12 cellular contexts compared by ENCODE assay signal in the genomic region with DNA sequence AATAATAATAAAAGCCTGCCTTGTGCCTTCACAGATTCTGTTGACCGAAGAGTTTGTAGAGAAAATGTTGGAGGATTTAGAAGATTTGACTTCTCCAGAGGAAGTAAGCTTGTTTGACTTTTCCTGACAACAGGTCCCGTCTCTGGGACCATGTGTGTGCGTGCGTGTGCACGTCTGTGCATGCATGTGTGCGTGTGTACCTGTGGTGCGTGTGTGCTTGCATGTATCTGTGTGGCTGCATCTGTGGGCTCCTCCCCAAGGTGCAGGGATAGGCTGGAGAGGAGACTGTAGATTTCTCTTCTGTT. TPM values are rescaled to one million over a fixed set of nuclear protein-coding genes. Genes with fewer than 3 reads are reported as not detected.
DNase-seq lines count a peak whose midpoint lies in the region; ATAC-seq and TF ChIP-seq lines count a peak whose summit lies in the region.
"Had no signal": no experiment of that assay in that cellular context is flagged by ENCODE, and none has a peak within 500 bp of the region (broad histone marks: within the 10 kb centered on the region; RNA-seq: fewer than 3 reads in every experiment).

No MANE protein-coding gene starts in this region.

- POLR2A ChIA-PET in WTC11 (lab: Charles Lee): interaction anchor here (1.3 to 2.9 kb wide), 3 partner anchors 15 to 23 kb away, joined by 5 to 22 read pairs (median 17); a partner anchor contains a TSS

- DNase-seq in WTC11 (ENCODE audit: low spot score) (no peak), right cardiac atrium (peak in 2 of 3 donors; percentile 1 to 64), prostate gland (ENCODE audit: low spot score) (no peak), NCI-H2029 treated with DMSO at 0.1 percent for 48 hours (lab: John Stamatoyannopoulos, UW) (no peak), T-helper 2 cell (no peak), NCI-H748 treated with DMSO at 0.1 percent for 48 hours (lab: John Stamatoyannopoulos, UW) (no peak)
- DNase-seq: activated T-cell treated with anti-CD3 and anti-CD28 coated beads, Interleukin-2, amount 50 U/mL, for 72 hours; stimulated activated CD4-positive, alpha-beta T cell treated with anti-CD3 and anti-CD28 coated beads, Interleukin-1b, Interleukin-23, amount 100 ng/mL, for 48 hours had no signal

- peaks cover 0 to 33% (median 17%) of the 10 kb centered on the region in 11 experiments; a peak in 13 of 22 replicates for H3K36me3 ChIP-seq in BLaER1 treated with 17β-estradiol and CSF1 and Interleukin-3, amounts not matched to agents 10 nM and 100 nM
- no peaks in the 10 kb centered on the region for H3K36me3 ChIP-seq in prostate gland

- H3K9me3 Mint-ChIP-seq in WTC11: no peaks in the 10 kb centered on the region
- H3K9me3 Mint-ChIP-seq: activated T-cell treated with anti-CD3 and anti-CD28 coated beads, Interleukin-2, amount 50 U/mL, for 72 hours; IgD-negative memory B cell; T-helper 2 cell treated with Interferon-gamma antibody and Interleukin-4, amounts not matched to agents 5 μg/mL and 100 μg/mL, for 36 hours had no signal

- no peaks in the 10 kb centered on the region for H3K27me3 ChIP-seq in BLaER1 treated with 17β-estradiol and CSF1 and Interleukin-3, amounts not matched to agents 10 nM and 100 nM
- H3K27me3 ChIP-seq in right cardiac atrium (ENCODE audit: control insufficient read depth, insufficient read depth) (no peaks in the 10 kb centered on the region), prostate gland (replicated peaks; ENCODE audit: insufficient read depth) (no peaks in the 10 kb centered on the region)

- CTCF ChIA-PET in WTC11 (lab: Charles Lee): interaction anchor here (0.8 to 5.1 kb wide), 9 partner anchors 8 to 87 kb away, joined by 3 to 45 read pairs (median 6); a partner anchor contains a TSS

- peak overlapping the region; percentile 92 for H3K27ac Mint-ChIP-seq in WTC11
- H3K27ac Mint-ChIP-seq: activated T-cell treated with anti-CD3 and anti-CD28 coated beads, Interleukin-2, amount 50 U/mL, for 72 hours had no signal

- peaks cover 0 to 15% (median 3%) of the 10 kb centered on the region in 11 experiments; a peak in 6 of 22 replicates for H3K9me3 ChIP-seq in BLaER1 treated with 17β-estradiol and CSF1 and Interleukin-3, amounts not matched to agents 10 nM and 100 nM (replicated peaks in 1 of 11)
- H3K9me3 ChIP-seq in right cardiac atrium (ENCODE audit: control insufficient read depth, low read length) (no peaks in the 10 kb centered on the region), prostate gland (no peaks in the 10 kb centered on the region)

- no peaks in the 10 kb centered on the region for H4K20me1 ChIP-seq in BLaER1 treated with 17β-estradiol and CSF1 and Interleukin-3, amounts not matched to agents 10 nM and 100 nM

- peak overlapping the region in 4 of 11 experiments; percentile 0 to 56 (median 48); a peak in 5 of 22 replicates for H3K27ac ChIP-seq in BLaER1 treated with 17β-estradiol and CSF1 and Interleukin-3, amounts not matched to agents 10 nM and 100 nM
- H3K27ac ChIP-seq in right cardiac atrium (ENCODE audit: low read length): peak overlapping the region; percentile 82
- peak overlapping the region; percentile 64 to 73 for H3K27ac ChIP-seq in prostate gland

- no peak for TF ChIP-seq POLR2A in prostate gland (IDR thresholded peaks at IDR 0.05)

- 87% methylated on average over 7 of the region's 7 CpGs for WGBS in right cardiac atrium
- WGBS in prostate gland: 85% methylated on average over 7 of the region's 7 CpGs

- no peak overlapping the region for H3K4me3 Mint-ChIP-seq in WTC11
- H3K4me3 Mint-ChIP-seq: activated T-cell treated with anti-CD3 and anti-CD28 coated beads, Interleukin-2, amount 50 U/mL, for 72 hours; IgD-negative memory B cell; T-helper 2 cell treated with Interferon-gamma antibody and Interleukin-4, amounts not matched to agents 5 μg/mL and 100 μg/mL, for 36 hours had no signal

- 0 out of 22 replicates have a peak overlapping the region, but pooled peaks of 1 of the 11 experiments have one; percentile 12 for H3K9ac ChIP-seq in BLaER1 treated with 17β-estradiol and CSF1 and Interleukin-3, amounts not matched to agents 10 nM and 100 nM

- TF ChIP-seq CTCF in WTC11 (IDR thresholded peaks at IDR 0.05) (no peak), prostate gland (IDR thresholded peaks at IDR 0.05) (no peak)

- peaks cover 79 to 96% (median 90%) of the 10 kb centered on the region in 10 experiments for H3K4me1 ChIP-seq in BLaER1 treated with 17β-estradiol and CSF1 and Interleukin-3, amounts not matched to agents 10 nM and 100 nM
- H3K4me1 ChIP-seq in right cardiac atrium (ENCODE audit: control insufficient read depth, insufficient read depth, low read length) (peaks cover 37% of the 10 kb centered on the region), prostate gland (replicated peaks) (peaks cover 8% of the 10 kb centered on the region)

- H3K27me3 Mint-ChIP-seq in WTC11 (ENCODE audit: low read depth): no peaks in the 10 kb centered on the region
- H3K27me3 Mint-ChIP-seq: IgD-negative memory B cell had no signal

- H3K4me1 Mint-ChIP-seq in WTC11: peaks cover 71% of the 10 kb centered on the region

- H3K36me3 Mint-ChIP-seq in WTC11: no peaks in the 10 kb centered on the region

- intact Hi-C loops in right cardiac atrium (cut with DNase I) (no loop called here), prostate gland (cut with DNase I) (no loop called here)

- ATAC-seq in WTC11 (no peak), right cardiac atrium (no peak), GM18519 (IDR thresholded peaks at IDR 0.05; ENCODE audit: low FRiP score, unreplicated experiment) (no peak)
- ATAC-seq: activated T-cell treated with anti-CD3 and anti-CD28 coated beads, Interleukin-2, amount 50 U/mL, for 72 hours had no signal

- no peak overlapping the region for H3K4me3 ChIP-seq in BLaER1 treated with 17β-estradiol and CSF1 and Interleukin-3, amounts not matched to agents 10 nM and 100 nM
- H3K4me3 ChIP-seq in right cardiac atrium (ENCODE audit: low read length) (no peak overlapping the region), prostate gland (no peak overlapping the region)

- peak overlapping the region in 9 of 11 experiments; percentile 72 to 87 (median 81); a peak in 12 of 22 replicates for H3K4me2 ChIP-seq in BLaER1 treated with 17β-estradiol and CSF1 and Interleukin-3, amounts not matched to agents 10 nM and 100 nM

TF ChIP-seq in WTC11, 78 proteins besides CTCF, POLR2A, EP300 and RAD21:
- TF ChIP-seq JAZF1 (CRISPR knock-in tag; IDR thresholded peaks at IDR 0.05): no peak
- TF ChIP-seq ZNF263 (CRISPR knock-in tag; IDR thresholded peaks at IDR 0.05; ENCODE audit: low read depth): no peak

RNA-seq across cellular contexts. Expression of a gene that starts 17.2 kb away (rescaled TPM):
- total RNA-seq in WTC11 (2021) (36.3 to 40.3 TPM (median 36.8 TPM) in 3 replicates), right cardiac atrium (100 to 1,000 TPM; 104 to 120 (median 109) TPM), prostate gland (100 to 1,000 TPM; 148 to 222 TPM)
- polyA plus RNA-seq in right cardiac atrium: 71.4 TPM

Comparison
In these comparisons a context has a peak if more than half of its experiments do, and no peak if none do; other contexts are left out.
1. DNase-seq: peak in right cardiac atrium (2 of 3); none in WTC11 (single experiment), prostate gland (single experiment), NCI-H2029 treated with DMSO at 0.1 percent for 48 hours (single experiment), T-helper 2 cell (0 of 5) and NCI-H748 treated with DMSO at 0.1 percent for 48 hours (single experiment).